In the genomic region with DNA sequence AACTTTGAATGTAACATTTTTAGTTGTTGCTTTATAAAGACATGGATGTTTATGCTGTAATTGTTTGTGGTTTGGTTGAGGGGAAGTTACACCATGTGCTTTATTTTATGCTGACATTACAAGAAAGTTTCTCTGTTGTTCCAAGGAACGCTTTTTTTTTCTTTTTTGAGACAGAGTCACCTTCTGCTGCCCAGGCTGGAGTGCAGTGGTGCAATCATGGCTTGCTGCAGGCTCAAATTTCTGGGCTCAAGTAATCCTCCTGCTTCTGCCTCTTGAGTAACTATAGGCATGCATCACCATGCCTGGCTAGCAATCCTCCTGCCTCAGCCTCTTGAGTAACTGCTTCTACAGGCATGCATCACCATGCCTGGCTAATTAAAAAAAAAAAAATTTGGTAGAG, we compare ENCODE assay signal across 10 cellular contexts. TPM values are rescaled to one million over a fixed set of nuclear protein-coding genes. Genes with fewer than 3 reads are reported as not detected.
DNase-seq lines count a peak whose midpoint lies in the region; ATAC-seq and TF ChIP-seq lines count a peak whose summit lies in the region.
"Had no signal": no experiment of that assay in that cellular context is flagged by ENCODE, and none has a peak within 500 bp of the region (broad histone marks: within the 10 kb centered on the region; RNA-seq: fewer than 3 reads in every experiment).

No MANE protein-coding gene starts in this region.

- peaks cover 3% of the 10 kb centered on the region for H3K4me1 ChIP-seq in mucosa of descending colon (ENCODE audit: low read depth)
- H3K4me1 ChIP-seq: parathyroid adenoma had no signal

- POLR2A ChIA-PET in GM10248 (lab: Yijun Ruan, JAX) = interaction anchor here (0.6 kb wide), 1 partner anchor 501 kb away, joined by 3 read pairs; no protein-coding TSS in a partner anchor

- DNase-seq in AG10803 (ENCODE audit: low read depth) = peak; percentile 95
- peak; percentile 80 to 83 for DNase-seq in NOMO-1 (lab: John Stamatoyannopoulos, UW; ENCODE audit: unreplicated experiment in 2 of 2)
- peak; percentile 82 for DNase-seq in coronary artery (ENCODE audit: low spot score)
- DNase-seq in mucosa of descending colon = peak in 1 of 3 donors; percentile 64
- DNase-seq in superior temporal gyrus (ENCODE audit: extremely low spot score) = no peak
- DNase-seq in activated CD8-positive, alpha-beta memory T cell treated with anti-CD3 and anti-CD28 coated beads for 24 hours = no peak
- DNase-seq in GM10248 (ENCODE audit: extremely low spot score) = no peak
- DNase-seq: NCI-H187 treated with DMSO at 0.1 percent for 48 hours had no signal

- intact Hi-C loops in mucosa of descending colon (cut with DNase I, micrococcal nuclease) = no loop called here

- no peak overlapping the region for H3K27ac ChIP-seq in coronary artery
- H3K27ac ChIP-seq: parathyroid adenoma had no signal

- CTCF ChIA-PET in GM10248 (lab: Yijun Ruan, JAX) = interaction anchor here (1.0 to 2.7 kb wide), 4 partner anchors 8 to 164 kb away, joined by 3 to 10 read pairs (median 6); no protein-coding TSS in a partner anchor

- H3K36me3 ChIP-seq in mucosa of descending colon (ENCODE audit: low read depth) = no peaks in the 10 kb centered on the region

- TF ChIP-seq CTCF in AG10803 (conservative IDR thresholded peaks at IDR 0.05; ENCODE audit: low read length) (no peak), coronary artery (IDR thresholded peaks at IDR 0.05) (no peak), mucosa of descending colon (IDR thresholded peaks at IDR 0.05) (no peak), GM10248 (IDR thresholded peaks at IDR 0.05; ENCODE audit: control extremely low read depth, extremely low read depth, low read depth, missing control alignments) (no peak)

- no peaks in the 10 kb centered on the region for H3K9me3 ChIP-seq in mucosa of descending colon

- H3K4me3 ChIP-seq in AG10803 (ENCODE audit: low read length) (no peak overlapping the region), coronary artery (no peak overlapping the region), mucosa of descending colon (no peak overlapping the region)

- ATAC-seq in mucosa of descending colon (peak; percentile 47), GM18868 (IDR thresholded peaks at IDR 0.05; ENCODE audit: unreplicated experiment) (no peak)

RNA-seq across cellular contexts. Expression of a gene that starts 21.0 kb away (rescaled TPM):
- 100 to 1,000 TPM in 1 of 3 donors, 10 to 100 TPM in 2; 77.1 to 133 (median 97.6) TPM for total RNA-seq in mucosa of descending colon

Comparison
In these comparisons a context has a peak if more than half of its experiments do, and no peak if none do; other contexts are left out.
1. DNase-seq: peak in AG10803 (single experiment), NOMO-1 (2 of 2) and coronary artery (single experiment); none in superior temporal gyrus (single experiment), activated CD8-positive, alpha-beta memory T cell treated with anti-CD3 and anti-CD28 coated beads for 24 hours (single experiment) and GM10248 (single experiment).